ENCODE assay signal across 25 cellular contexts in the genomic region with DNA sequence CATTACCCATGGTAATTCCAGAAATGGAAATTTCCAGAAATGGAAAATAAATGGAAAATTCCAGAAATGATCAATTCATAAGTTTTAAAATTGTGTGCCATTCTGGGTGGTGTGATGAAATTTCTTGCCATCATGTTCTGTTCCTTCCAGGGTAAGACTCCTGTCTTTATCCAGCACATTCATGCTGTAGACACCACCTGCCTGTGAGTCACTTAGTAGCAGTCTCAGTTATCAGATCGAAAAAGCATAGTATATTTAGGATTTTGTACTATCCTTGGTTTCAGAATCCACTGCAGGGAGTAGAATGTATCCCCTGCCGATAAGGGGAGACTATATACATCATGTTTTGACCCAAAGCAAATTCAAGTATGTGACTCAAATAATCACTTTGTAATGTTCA. TPM values are rescaled to one million over a fixed set of nuclear protein-coding genes. Genes with fewer than 3 reads are reported as not detected.
"Had no signal": no experiment of that assay in that cellular context is flagged by ENCODE, and none has a peak within 500 bp of the region (broad histone marks: within the 10 kb centered on the region; RNA-seq: fewer than 3 reads in every experiment).

No MANE protein-coding gene starts in this region.

- H3K36me3 ChIP-seq: esophagus squamous epithelium, tibial artery, upper lobe of right lung, vagina had no signal

- H3K9me3 Mint-ChIP-seq: nephron progenitor cell; stimulated activated memory B cell treated with anti-CD40 and anti-IgM and Interleukin-4, amounts not matched to agents 10 μg/mL and 1 μg/mL and 100 μg/mL, for 72 hours had no signal

- H3K27me3 ChIP-seq: esophagus squamous epithelium, hepatocyte, tibial artery, upper lobe of right lung, vagina had no signal

- H3K27ac Mint-ChIP-seq: naive B cell; nephron progenitor cell; stimulated activated memory B cell treated with anti-CD40 and anti-IgM and Interleukin-4, amounts not matched to agents 10 μg/mL and 1 μg/mL and 100 μg/mL, for 72 hours; stimulated activated naive CD8-positive, alpha-beta T cell treated with anti-CD3 and anti-CD28 coated beads, Interleukin-15, Interleukin-2, amounts not matched to agents 100 ng/mL and 50 ng/mL, for 24 hours had no signal

- H3K27ac ChIP-seq: epithelial cell of prostate, esophagus squamous epithelium, tibial artery, upper lobe of right lung, vagina had no signal

- H3K9me3 ChIP-seq: esophagus squamous epithelium, tibial artery, upper lobe of right lung, vagina had no signal

- H3K4me1 ChIP-seq: upper lobe of right lung had no signal

- H3K27me3 Mint-ChIP-seq: stimulated activated memory B cell treated with anti-CD40 and anti-IgM and Interleukin-4, amounts not matched to agents 10 μg/mL and 1 μg/mL and 100 μg/mL, for 72 hours had no signal

- H3K79me2 ChIP-seq: hepatocyte had no signal

- H3K4me3 Mint-ChIP-seq: naive B cell; nephron progenitor cell; stimulated activated memory B cell treated with anti-CD40 and anti-IgM and Interleukin-4, amounts not matched to agents 10 μg/mL and 1 μg/mL and 100 μg/mL, for 72 hours; stimulated activated naive CD8-positive, alpha-beta T cell treated with anti-CD3 and anti-CD28 coated beads, Interleukin-15, Interleukin-2, amounts not matched to agents 100 ng/mL and 50 ng/mL, for 24 hours had no signal

- H3K4me2 ChIP-seq: hepatocyte, smooth muscle cell had no signal

- H3K36me3 Mint-ChIP-seq: naive B cell; stimulated activated memory B cell treated with anti-CD40 and anti-IgM and Interleukin-4, amounts not matched to agents 10 μg/mL and 1 μg/mL and 100 μg/mL, for 72 hours had no signal

- H2AFZ ChIP-seq: hepatocyte had no signal

- H3K4me1 Mint-ChIP-seq: naive B cell; stimulated activated memory B cell treated with anti-CD40 and anti-IgM and Interleukin-4, amounts not matched to agents 10 μg/mL and 1 μg/mL and 100 μg/mL, for 72 hours had no signal

- H3K4me3 ChIP-seq: esophagus squamous epithelium, hepatocyte, lung, smooth muscle cell, tibial artery, upper lobe of right lung, vagina had no signal

- DNase-seq: effector memory CD4-positive, alpha-beta T cell; esophagus squamous epithelium; foreskin melanocyte; head of caudate nucleus; left colon; left ventricle myocardium superior; mesendoderm; naive B cell; nephron progenitor cell; posterior cingulate gyrus; right cardiac atrium; stimulated activated CD4-positive, alpha-beta T cell treated with anti-CD3 and anti-CD28 coated beads, Interleukin-4, amount 100 ng/mL, for 1 hour; stimulated activated CD8-positive, alpha-beta memory T cell treated with anti-CD3 and anti-CD28 coated beads, Interleukin-4, amount 100 ng/mL, for 48 hours; tibial artery; upper lobe of right lung had no signal

RNA-seq across cellular contexts. Expression of gene CSNK1A1L, which starts 26.7 kb away (rescaled TPM):
- total RNA-seq: esophagus squamous epithelium, hepatocyte, kidney epithelial cell, left colon, left ventricle myocardium superior, lung, omental fat pad, right cardiac atrium, smooth muscle cell, temporal lobe, upper lobe of right lung, vagina had no signal
- polyA plus RNA-seq: hepatocyte, lung, right cardiac atrium, smooth muscle cell had no signal
